Comparison of ENCODE assay signal across 14 cellular contexts in genomic region chr19:18063463-18063862, GRCh38. TPM values are rescaled to one million over a fixed set of nuclear protein-coding genes. Genes with fewer than 3 reads are reported as not detected.
A peak's percentile ranks its signal among the peaks of the same experiment; 100 is the strongest.
DNase-seq lines count a peak whose midpoint lies in the region; ATAC-seq and TF ChIP-seq lines count a peak whose summit lies in the region.
"Had no signal": no experiment of that assay in that cellular context is flagged by ENCODE, and none has a peak within 500 bp of the region (broad histone marks: within the 10 kb centered on the region; RNA-seq: fewer than 3 reads in every experiment).

No MANE protein-coding gene starts in this region.

- H3K27me3 Mint-ChIP-seq in CD8-positive, alpha-beta memory T cell = no peaks in the 10 kb centered on the region
- H3K27me3 Mint-ChIP-seq in H9 (ENCODE audit: low read depth) (peaks cover 6% of the 10 kb centered on the region; the same call in 1 of the 2 replicates), nephron (ENCODE audit: low read depth) (peaks cover 11% of the 10 kb centered on the region)
- H3K27me3 Mint-ChIP-seq in activated naive CD4-positive, alpha-beta T cell treated with anti-CD3 and anti-CD28 coated beads for 36 hours (ENCODE audit: low read depth) = no peaks in the 10 kb centered on the region
- H3K27me3 Mint-ChIP-seq: stimulated activated naive CD8-positive, alpha-beta T cell treated with anti-CD3 and anti-CD28 coated beads, Interleukin-15, Interleukin-2, amounts not matched to agents 100 ng/mL and 50 ng/mL, for 24 hours had no signal

- DNase-seq in CD8-positive, alpha-beta memory T cell = peak in 2 of 5 donors; percentile 15 to 62
- DNase-seq in H9 (peak; percentile 73), lower leg skin (ENCODE audit: low spot score in 2 of 2) (no peak), cerebellar nuclear complex (lab: John Stamatoyannopoulos, UW) (no peak), NCI-H2081 treated with DMSO at 0.1 percent for 48 hours (lab: John Stamatoyannopoulos, UW) (no peak)
- peak; percentile 69 for DNase-seq in activated naive CD4-positive, alpha-beta T cell treated with anti-CD3 and anti-CD28 coated beads for 36 hours
- DNase-seq: NCI-H2029 treated with DMSO at 0.1 percent for 48 hours had no signal

- no peak overlapping the region for H2BK20ac ChIP-seq in H9 (ENCODE audit: low read depth, low read length, poor library complexity, severe bottlenecking)

- CTCF ChIA-PET in CD8-positive, alpha-beta memory T cell (lab: Charles Lee) = interaction anchor here (1.2 to 10.6 kb wide), 6 partner anchors 19 to 105 kb away, joined by 3 to 168 read pairs (median 4); partner anchors contain the start of genes ARRDC2 and IL12RB1
- CTCF ChIA-PET in activated naive CD4-positive, alpha-beta T cell treated with anti-CD3 and anti-CD28 coated beads for 36 hours (lab: Charles Lee) = interaction anchor here (0.6 to 10.4 kb wide), 9 partner anchors 18 to 123 kb away, joined by 3 to 148 read pairs (median 3); partner anchors contain the start of genes ARRDC2 and PIK3R2

- no peak overlapping the region for H3K56ac ChIP-seq in H9 (ENCODE audit: insufficient read length, low read depth, low read length)

- H3T11ph ChIP-seq in H9 (ENCODE audit: low read length) = no peak overlapping the region

- H2BK120ac ChIP-seq in H9 (ENCODE audit: low read depth, low read length, poor library complexity, severe bottlenecking) = no peak overlapping the region

- H3K4me1 ChIP-seq in CD8-positive, alpha-beta memory T cell (ENCODE audit: insufficient read depth, low read length) = peaks cover 4% of the 10 kb centered on the region
- H3K4me1 ChIP-seq in H9 (ENCODE audit: insufficient read depth, low read length) = no peaks in the 10 kb centered on the region

- no peak overlapping the region for H2BK15ac ChIP-seq in H9 (ENCODE audit: low read depth, low read length)

- no peak overlapping the region for H4K8ac ChIP-seq in H9 (replicated peaks; ENCODE audit: insufficient read length, low read depth, low read length)

- peaks cover 7 to 53% (median 10%) of the 10 kb centered on the region in 3 donors for H3K36me3 Mint-ChIP-seq in CD8-positive, alpha-beta memory T cell
- H3K36me3 Mint-ChIP-seq in H9 (ENCODE audit: insufficient read depth in 1 of 3, low read depth in 3 of 3) = no peaks in the 10 kb centered on the region
- peaks cover 4% of the 10 kb centered on the region for H3K36me3 Mint-ChIP-seq in activated naive CD4-positive, alpha-beta T cell treated with anti-CD3 and anti-CD28 coated beads for 36 hours (ENCODE audit: low read depth)
- H3K36me3 Mint-ChIP-seq in nephron (ENCODE audit: low read depth) = no peaks in the 10 kb centered on the region
- H3K36me3 Mint-ChIP-seq: activated naive CD4-positive, alpha-beta T cell treated with anti-CD3 and anti-CD28 coated beads, Interleukin-2, amount 50 U/mL, for 72 hours had no signal

- H3K27ac Mint-ChIP-seq in CD8-positive, alpha-beta memory T cell = peak overlapping the region in 5 of 8 donors; percentile 2 to 70 (median 32)
- H3K27ac Mint-ChIP-seq in H9 = no peak overlapping the region
- no peak overlapping the region for H3K27ac Mint-ChIP-seq in activated naive CD4-positive, alpha-beta T cell treated with anti-CD3 and anti-CD28 coated beads for 36 hours
- H3K27ac Mint-ChIP-seq in nephron = no peak overlapping the region
- H3K27ac Mint-ChIP-seq: activated naive CD4-positive, alpha-beta T cell treated with anti-CD3 and anti-CD28 coated beads, Interleukin-2, amount 50 U/mL, for 72 hours; stimulated activated naive CD8-positive, alpha-beta T cell treated with anti-CD3 and anti-CD28 coated beads, Interleukin-15, Interleukin-2, amounts not matched to agents 100 ng/mL and 50 ng/mL, for 24 hours had no signal

- peaks cover 7% of the 10 kb centered on the region for H3K36me3 ChIP-seq in CD8-positive, alpha-beta memory T cell (ENCODE audit: insufficient read depth, low read length)

- H3K79me2 ChIP-seq in H9 (ENCODE audit: insufficient read depth, low read length) = no peaks in the 10 kb centered on the region

- no peak overlapping the region for H2BK12ac ChIP-seq in H9 (ENCODE audit: insufficient read length, low read depth, low read length)

- WGBS in H9 (ENCODE audit: extremely low coverage, insufficient read length, low lambda C conversion rate) = no CpG with 5 or more reads among the region's 5 CpGs
- 70 to 75% methylated on average over 5 of the region's 5 CpGs for whole genome bisulfite sequencing in lower leg skin, 2 donors

- no peak overlapping the region for H2AFZ ChIP-seq in H9 (ENCODE audit: low read length)

- H3K4ac ChIP-seq in H9 (ENCODE audit: low read depth, low read length) = no peak overlapping the region

- no peaks in the 10 kb centered on the region for H3K9me3 ChIP-seq in CD8-positive, alpha-beta memory T cell (ENCODE audit: low read length)
- no peaks in the 10 kb centered on the region for H3K9me3 ChIP-seq in H9 (ENCODE audit: control insufficient read depth, low read depth, low read length)

- TF ChIP-seq CTCF in H9 (conservative IDR thresholded peaks at IDR 0.05) (peak; percentile 58), nephron (IDR thresholded peaks at IDR 0.05; ENCODE audit: unreplicated experiment in 3 of 3) (peak in 2 of 3 experiments; percentile 7 to 24), lower leg skin (IDR thresholded peaks at IDR 0.05) (no peak)

- no peaks in the 10 kb centered on the region for H3K23me2 ChIP-seq in H9 (ENCODE audit: insufficient read length, low read depth, low read length, poor library complexity, severe bottlenecking)

- H3K9me3 Mint-ChIP-seq in CD8-positive, alpha-beta memory T cell = no peaks in the 10 kb centered on the region
- H3K9me3 Mint-ChIP-seq in H9 = peaks cover 0 to 4% of the 10 kb centered on the region in 2 experiments; a peak in 3 of 5 replicates
- H3K9me3 Mint-ChIP-seq in activated naive CD4-positive, alpha-beta T cell treated with anti-CD3 and anti-CD28 coated beads for 36 hours = no peaks in the 10 kb centered on the region
- H3K9me3 Mint-ChIP-seq in nephron = no peaks in the 10 kb centered on the region
- H3K9me3 Mint-ChIP-seq: activated naive CD4-positive, alpha-beta T cell treated with anti-CD3 and anti-CD28 coated beads, Interleukin-2, amount 50 U/mL, for 72 hours; stimulated activated naive CD8-positive, alpha-beta T cell treated with anti-CD3 and anti-CD28 coated beads, Interleukin-15, Interleukin-2, amounts not matched to agents 100 ng/mL and 50 ng/mL, for 24 hours had no signal

- no peak overlapping the region for H4K5ac ChIP-seq in H9 (ENCODE audit: insufficient read length, low read depth, low read length)

- H3K4me1 Mint-ChIP-seq in CD8-positive, alpha-beta memory T cell = peaks cover 2 to 3% (median 2%) of the 10 kb centered on the region in 3 donors
- peaks cover 0 to 15% of the 10 kb centered on the region in 2 experiments; a peak in 1 of 4 replicates for H3K4me1 Mint-ChIP-seq in H9
- peaks cover 1% of the 10 kb centered on the region for H3K4me1 Mint-ChIP-seq in activated naive CD4-positive, alpha-beta T cell treated with anti-CD3 and anti-CD28 coated beads for 36 hours (ENCODE audit: low read depth)
- H3K4me1 Mint-ChIP-seq in nephron = no peaks in the 10 kb centered on the region

- no peak overlapping the region for H3K23ac ChIP-seq in H9 (ENCODE audit: insufficient read length, low read depth, low read length)

- H3K4me3 Mint-ChIP-seq in CD8-positive, alpha-beta memory T cell = no peak overlapping the region
- H3K4me3 Mint-ChIP-seq in H9 (no peak overlapping the region), nephron (no peak overlapping the region)
- H3K4me3 Mint-ChIP-seq in activated naive CD4-positive, alpha-beta T cell treated with anti-CD3 and anti-CD28 coated beads for 36 hours = no peak overlapping the region
- H3K4me3 Mint-ChIP-seq: stimulated activated naive CD8-positive, alpha-beta T cell treated with anti-CD3 and anti-CD28 coated beads, Interleukin-15, Interleukin-2, amounts not matched to agents 100 ng/mL and 50 ng/mL, for 24 hours had no signal

- no peak for TF ChIP-seq POLR2A in lower leg skin (IDR thresholded peaks at IDR 0.05)

- no peak overlapping the region for H3K14ac ChIP-seq in H9 (ENCODE audit: insufficient read depth, low read length)

- no peak overlapping the region for H4K91ac ChIP-seq in H9 (ENCODE audit: insufficient read length, low read depth, low read length)

- H2BK5ac ChIP-seq in H9 (ENCODE audit: insufficient read length, low read length) = no peak overlapping the region

- no peak for ATAC-seq in HG03457 (IDR thresholded peaks at IDR 0.05; ENCODE audit: unreplicated experiment)
- ATAC-seq: right cardiac atrium had no signal

- H4K20me1 ChIP-seq in H9 (ENCODE audit: control insufficient read depth, insufficient read depth, insufficient read length) = no peaks in the 10 kb centered on the region

- H3K4me3 ChIP-seq in CD8-positive, alpha-beta memory T cell (ENCODE audit: low read length) = no peak overlapping the region
- H3K4me3 ChIP-seq in lower leg skin (ENCODE audit: low read depth, poor library complexity, severe bottlenecking) = no peak overlapping the region
- H3K4me3 ChIP-seq: SK-N-MC had no signal

- intact Hi-C loops in activated naive CD4-positive, alpha-beta T cell treated with anti-CD3 and anti-CD28 coated beads for 36 hours (cut with micrococcal nuclease) = loop anchor here (1.0 to 2.0 kb wide), 3 partner anchors 50 to 189 kb away; no protein-coding TSS in a partner anchor
- intact Hi-C loops in lower leg skin (cut with DNase I; ENCODE audit: low total_unique reads) = loop anchor here (10.0 kb wide), 1 partner anchor 119 kb away; no protein-coding TSS in a partner anchor

- POLR2A ChIA-PET in CD8-positive, alpha-beta memory T cell (lab: Charles Lee) = no interaction called here

- H3K27ac ChIP-seq in CD8-positive, alpha-beta memory T cell (ENCODE audit: low read depth, low read length) = no peak overlapping the region
- H3K27ac ChIP-seq in H9 (ENCODE audit: insufficient read length, low read depth, low read length) = no peak overlapping the region
- H3K27ac ChIP-seq: epithelial cell of prostate, SK-N-MC had no signal

- H3K27me3 ChIP-seq in CD8-positive, alpha-beta memory T cell (ENCODE audit: insufficient read depth, low read length, poor library complexity, severe bottlenecking) = no peaks in the 10 kb centered on the region
- H3K27me3 ChIP-seq in H9 (ENCODE audit: insufficient read depth, low read length) = no peaks in the 10 kb centered on the region

- H3K79me1 ChIP-seq in H9 (ENCODE audit: insufficient read depth, low read depth, low read length, poor library complexity, severe bottlenecking) = no peaks in the 10 kb centered on the region

- H2AK5ac ChIP-seq in H9 (ENCODE audit: insufficient read length, low read length) = no peak overlapping the region

- H3K18ac ChIP-seq in H9 (ENCODE audit: insufficient read length, low read depth, low read length) = no peak overlapping the region

- no peak overlapping the region for H3K9ac ChIP-seq in H9 (ENCODE audit: extremely low read depth, insufficient read length, low read length)

- H3K4me2 ChIP-seq in H9 (ENCODE audit: insufficient read depth, insufficient read length, low read length) = no peak overlapping the region

RNA-seq across cellular contexts. Expression of gene IL12RB1, which starts 23.3 kb away (rescaled TPM):
- 10 to 100 TPM; 18.9 to 19.6 TPM for total RNA-seq in CD8-positive, alpha-beta memory T cell
- polyA plus RNA-seq in CD8-positive, alpha-beta memory T cell = 43.2 TPM
- total RNA-seq in H9 (2021) (not detected in 2 replicates), lower leg skin (under 1 TPM in 2 of 4 donors, not detected in 2; 0.34 to 0.58 TPM)
- 10 to 100 TPM; 10.1 to 14.4 TPM for total RNA-seq in activated naive CD4-positive, alpha-beta T cell treated with anti-CD3 and anti-CD28 coated beads for 36 hours

RNA-seq across cellular contexts. Expression of gene MAST3, which starts 34.1 kb away (rescaled TPM):
- total RNA-seq in CD8-positive, alpha-beta memory T cell = 10 to 100 TPM; 15.0 to 15.9 TPM
- polyA plus RNA-seq in CD8-positive, alpha-beta memory T cell = 18.6 TPM
- total RNA-seq in H9 (2021) (9.6 and 10.4 TPM in 2 replicates), lower leg skin (10 to 100 TPM; 12.9 to 19.8 (median 17.0) TPM)
- 10 to 100 TPM; 12.8 to 13.5 TPM for total RNA-seq in activated naive CD4-positive, alpha-beta T cell treated with anti-CD3 and anti-CD28 coated beads for 36 hours

RNA-seq across cellular contexts. Expression of gene ARRDC2, which starts 55.5 kb away (rescaled TPM):
- total RNA-seq in CD8-positive, alpha-beta memory T cell = 10 to 100 TPM; 33.5 to 37.1 TPM
- 45.8 TPM for polyA plus RNA-seq in CD8-positive, alpha-beta memory T cell
- total RNA-seq in H9 (2021) (9.5 and 10.5 TPM in 2 replicates), lower leg skin (10 to 100 TPM; 54.1 to 92.8 (median 73.5) TPM)
- total RNA-seq in activated naive CD4-positive, alpha-beta T cell treated with anti-CD3 and anti-CD28 coated beads for 36 hours = 10 to 100 TPM; 17.7 to 19.0 TPM

Comparison
In these comparisons a context has a peak if more than half of its experiments do, and no peak if none do; other contexts are left out.
1. DNase-seq: peak in H9 (single experiment) and activated naive CD4-positive, alpha-beta T cell treated with anti-CD3 and anti-CD28 coated beads for 36 hours (single experiment); none in lower leg skin (0 of 2), cerebellar nuclear complex (0 of 2) and NCI-H2081 treated with DMSO at 0.1 percent for 48 hours (single experiment).
2. H3K27ac Mint-ChIP-seq: peak in CD8-positive, alpha-beta memory T cell (5 of 8); none in H9 (0 of 3), activated naive CD4-positive, alpha-beta T cell treated with anti-CD3 and anti-CD28 coated beads for 36 hours (single experiment) and nephron (0 of 3).
3. CTCF ChIP-seq: peak in H9 (single experiment) and nephron (2 of 3); none in lower leg skin (0 of 3).